9 cellular contexts compared by ENCODE assay signal in the genomic region with DNA sequence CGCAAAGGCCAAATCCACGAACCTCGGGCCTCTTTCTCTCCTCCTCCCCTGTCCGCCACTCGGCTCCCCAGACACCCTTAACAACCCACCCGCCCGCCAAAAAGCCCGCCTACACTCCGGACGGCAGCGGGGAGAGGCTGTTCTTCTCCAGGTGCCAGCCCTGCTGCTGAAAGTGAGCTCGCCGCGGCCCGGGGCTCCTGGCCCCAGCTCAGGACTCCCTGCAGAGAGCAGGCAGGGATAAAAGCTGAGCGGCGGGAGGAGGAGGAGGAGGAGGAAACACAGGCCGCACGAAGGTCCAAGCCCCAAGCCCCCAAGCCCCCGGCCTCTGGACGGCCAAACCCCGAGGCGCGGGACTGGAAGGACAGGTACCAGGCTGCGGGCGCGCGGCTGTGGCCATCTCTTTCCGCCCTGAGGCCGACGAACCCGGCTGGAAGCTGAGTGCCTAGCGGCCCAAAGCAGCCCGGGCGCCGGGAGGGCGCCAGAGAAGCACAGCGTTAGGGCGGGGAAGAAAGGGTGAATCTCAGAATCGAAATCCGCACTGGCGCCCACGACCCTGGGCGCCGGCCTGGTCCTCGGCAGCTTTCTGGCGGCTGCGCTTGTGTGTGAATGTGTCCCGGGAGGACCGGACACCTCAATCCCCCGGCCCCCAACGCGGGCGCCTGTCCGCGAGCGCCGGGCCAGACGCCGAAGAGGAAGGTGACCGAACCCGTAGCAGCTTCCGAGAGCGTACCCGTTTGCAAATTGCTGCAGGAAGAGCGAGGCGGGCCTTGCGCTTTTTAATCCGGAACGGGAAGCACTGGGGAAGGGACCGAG. TPM values are rescaled to one million over a fixed set of nuclear protein-coding genes. Genes with fewer than 3 reads are reported as not detected.
DNase-seq lines count a peak whose midpoint lies in the region; ATAC-seq, FAIRE-seq and TF ChIP-seq lines count a peak whose summit lies in the region.
"Had no signal": no experiment of that assay in that cellular context is flagged by ENCODE, and none has a peak within 500 bp of the region (broad histone marks: within the 10 kb centered on the region; RNA-seq: fewer than 3 reads in every experiment).

No MANE protein-coding gene starts in this region.

- peaks cover 60% of the 10 kb centered on the region for H3K27me3 ChIP-seq in BJ (ENCODE audit: control insufficient read depth, insufficient read depth, low read length)
- H3K27me3 ChIP-seq in IMR-90 (ENCODE audit: control insufficient read depth, insufficient read depth, low read length) = peaks cover 96% of the 10 kb centered on the region
- H3K27me3 ChIP-seq in keratinocyte (ENCODE audit: control insufficient read depth, extremely low read depth, insufficient read depth, low read length) = peaks cover 100% of the 10 kb centered on the region
- H3K27me3 ChIP-seq in stomach = peaks cover 74 to 100% (median 97%) of the 10 kb centered on the region in 3 donors

- CTCF ChIA-PET in BJ (lab: Yijun Ruan, JAX) = no interaction called here
- CTCF ChIA-PET in IMR-90 (lab: Yijun Ruan, JAX) = no interaction called here

- TF ChIP-seq POLR2A in IMR-90 (IDR thresholded peaks at IDR 0.05; ENCODE audit: low read depth, low read length) (no peak), stomach (IDR thresholded peaks at IDR 0.05) (no peak)

- H3K18ac ChIP-seq in IMR-90 (ENCODE audit: low read depth, low read length) = no peak overlapping the region

- H2AFZ ChIP-seq in IMR-90 (replicated peaks; ENCODE audit: low read length, poor library complexity) (peak overlapping the region; percentile 49), keratinocyte (ENCODE audit: control insufficient read depth, low read length) (no peak overlapping the region)

- H3K4me3 ChIP-seq in BJ (ENCODE audit: low read depth, low read length) = peak overlapping the region; percentile 4
- H3K4me3 ChIP-seq in IMR-90 (ENCODE audit: insufficient read depth, low read depth, low read length) = no peak overlapping the region
- peak overlapping the region in 2 of 3 experiments; percentile 36 to 58 for H3K4me3 ChIP-seq in keratinocyte (ENCODE audit: control insufficient read depth in 2 of 3, extremely low read depth in 1 of 3, insufficient read depth in 2 of 3, low read depth in 1 of 3, low read length in 3 of 3)
- H3K4me3 ChIP-seq in stomach = peak overlapping the region; percentile 30 to 48 (median 36)

- H3K23ac ChIP-seq in IMR-90 (ENCODE audit: low read depth, low read length) = no peak overlapping the region

- H3K4me1 ChIP-seq in IMR-90 (ENCODE audit: control insufficient read depth, insufficient read depth, low read length) (no peaks in the 10 kb centered on the region; the same call in 1 of the 2 replicates), keratinocyte (ENCODE audit: control insufficient read depth, extremely low read depth, insufficient read depth, low read length) (peaks cover 3% of the 10 kb centered on the region), stomach (peaks cover 48 to 76% (median 65%) of the 10 kb centered on the region in 4 donors)

- H2BK20ac ChIP-seq in IMR-90 (ENCODE audit: low read depth, low read length) = no peak overlapping the region

- no peak for TF ChIP-seq CTCF in BJ (IDR thresholded peaks at IDR 0.05; ENCODE audit: insufficient read depth, low read depth, low read length)
- no peak for TF ChIP-seq CTCF in IMR-90 (conservative IDR thresholded peaks at IDR 0.05; ENCODE audit: low read depth, low read length)
- TF ChIP-seq CTCF in keratinocyte (optimal IDR thresholded peaks at IDR 0.05 in 1 of 3, IDR thresholded peaks at IDR 0.05 in 1 of 3, conservative IDR thresholded peaks at IDR 0.05 in 1 of 3; ENCODE audit: extremely low read depth in 1 of 3, insufficient read depth in 2 of 3, low read length in 3 of 3) = no peak
- TF ChIP-seq CTCF in stomach (IDR thresholded peaks at IDR 0.05) = no peak

- no peak for DNase-seq in BJ (ENCODE audit: low read depth)
- DNase-seq in IMR-90 = no peak
- DNase-seq in keratinocyte (ENCODE audit: low read depth, low spot score) = no peak
- no peak for DNase-seq in stomach

- H3K79me1 ChIP-seq in IMR-90 (ENCODE audit: low read depth in 1 of 2, low read length in 2 of 2) = no peaks in the 10 kb centered on the region

- no peak overlapping the region for H4K91ac ChIP-seq in IMR-90 (ENCODE audit: insufficient read depth, low read depth, low read length)

- peak overlapping the region; percentile 68 for H2AK9ac ChIP-seq in IMR-90 (replicated peaks; ENCODE audit: low read depth, low read length, poor library complexity)

- no peak overlapping the region for H3K27ac ChIP-seq in IMR-90 (ENCODE audit: insufficient read depth, low read length)
- H3K27ac ChIP-seq in angular gyrus (ENCODE audit: low read depth, low read length) = peak overlapping the region; percentile 80
- no peak overlapping the region for H3K27ac ChIP-seq in keratinocyte (ENCODE audit: control insufficient read depth, insufficient read depth, low read length)
- H3K27ac ChIP-seq in stomach = peak overlapping the region in 4 of 5 donors; percentile 30 to 64 (median 56)

- no peak overlapping the region for H2BK5ac ChIP-seq in IMR-90 (ENCODE audit: low read depth, low read length, poor library complexity, severe bottlenecking)

- intact Hi-C loops in IMR-90 (cut with micrococcal nuclease) (no loop called here), stomach (cut with DNase I; ENCODE audit: low total_unique reads) (no loop called here)

- BruUV-seq in IMR-90 (replicated peaks; lab: Mats Ljungman, UMichigan) = no TSS peak

- ATAC-seq in IMR-90 (ENCODE audit: low read depth) (peak; percentile 45), GM21447 (IDR thresholded peaks at IDR 0.05; ENCODE audit: unreplicated experiment) (no peak), GM18907 (IDR thresholded peaks at IDR 0.05; ENCODE audit: unreplicated experiment) (no peak), HG03342 (IDR thresholded peaks at IDR 0.05; ENCODE audit: unreplicated experiment) (no peak)
- ATAC-seq: HCT116 had no signal

- no peak overlapping the region for H2AK5ac ChIP-seq in IMR-90 (ENCODE audit: low read depth, low read length)

- H3K9me1 ChIP-seq in IMR-90 (ENCODE audit: insufficient read depth, low read length) (no peaks in the 10 kb centered on the region), keratinocyte (ENCODE audit: control insufficient read depth, extremely low read depth, insufficient read depth, low read length) (no peaks in the 10 kb centered on the region)

- H4K20me1 ChIP-seq in IMR-90 (ENCODE audit: insufficient read depth, low read length) (no peaks in the 10 kb centered on the region), keratinocyte (ENCODE audit: control insufficient read depth, extremely low read depth, insufficient read depth, low read length) (no peaks in the 10 kb centered on the region)

- no peak for TF ChIP-seq RAD21 in IMR-90 (IDR thresholded peaks at IDR 0.05; ENCODE audit: low read length)

- FAIRE-seq in keratinocyte (lab: Jason Lieb, UNC) = no peak

- H3K79me2 ChIP-seq in keratinocyte (ENCODE audit: control insufficient read depth, insufficient read depth, low read length) = no peaks in the 10 kb centered on the region

- WGBS in IMR-90 (ENCODE audit: extremely low coverage in 2 of 2, insufficient read length in 1 of 2), 2 experiments = 1% methylated on average over 20 of the region's 71 CpGs; no CpG with 5 or more reads in 1 of the 2 experiments
- 3 to 6% (median 5%) methylated on average over 32 to 71 of the region's 71 CpGs for WGBS in stomach, 5 donors

- no peak overlapping the region for H3K56ac ChIP-seq in IMR-90 (ENCODE audit: extremely low read depth, insufficient read depth, low read length)

- in situ Hi-C loops in IMR-90 (cut with MboI; ENCODE audit: low sequenced_read_pairs) = no loop called here

- H3K9me3 ChIP-seq in IMR-90 (ENCODE audit: control insufficient read depth, insufficient read depth, low read length) (peaks cover 21% of the 10 kb centered on the region), keratinocyte (ENCODE audit: control insufficient read depth, low read depth, low read length) (peaks cover 11% of the 10 kb centered on the region), stomach (peaks cover 0 to 43% (median 24%) of the 10 kb centered on the region in 4 donors)

- H4K5ac ChIP-seq in IMR-90 (ENCODE audit: low read depth, low read length) = no peak overlapping the region

- H3K4ac ChIP-seq in IMR-90 (ENCODE audit: low read depth, low read length) = no peak overlapping the region

- POLR2A ChIA-PET in BJ (lab: Charles Lee) (no interaction called here), IMR-90 (lab: Charles Lee; ENCODE audit: unreplicated experiment) (no interaction called here)

- peak overlapping the region; percentile 5; the same call in 1 of the 2 replicates for H3K4me2 ChIP-seq in IMR-90 (ENCODE audit: low read depth, low read length)
- H3K4me2 ChIP-seq in keratinocyte (ENCODE audit: control insufficient read depth, extremely low read depth, insufficient read depth, low read depth, low read length) = peak overlapping the region; percentile 46

- H3K36me3 ChIP-seq in BJ (ENCODE audit: control insufficient read depth, insufficient read depth, low read length) = no peaks in the 10 kb centered on the region
- H3K36me3 ChIP-seq in IMR-90 (ENCODE audit: control insufficient read depth, insufficient read depth, low read length) = no peaks in the 10 kb centered on the region
- no peaks in the 10 kb centered on the region for H3K36me3 ChIP-seq in keratinocyte (ENCODE audit: control insufficient read depth in 2 of 2, extremely low read depth in 1 of 2, insufficient read depth in 2 of 2, low read length in 2 of 2)
- no peaks in the 10 kb centered on the region for H3K36me3 ChIP-seq in stomach

- H4K8ac ChIP-seq in IMR-90 (ENCODE audit: low read depth in 2 of 2, low read length in 2 of 2) = no peak overlapping the region

- dilution Hi-C loops in IMR-90 (cut with HindIII; ENCODE audit: low sequenced_read_pairs, unreplicated experiment) = no loop called here
- dilution Hi-C loops in keratinocyte (cut with MboI; ENCODE audit: extremely low pct_ligation_motif_present, low sequenced_read_pairs) = no loop called here

- H2BK15ac ChIP-seq in IMR-90 (ENCODE audit: low read depth, low read length) = no peak overlapping the region

- H2BK120ac ChIP-seq in IMR-90 (ENCODE audit: low read depth, low read length) = no peak overlapping the region

- H3K9ac ChIP-seq in IMR-90 (ENCODE audit: low read depth, low read length) (no peak overlapping the region), keratinocyte (ENCODE audit: control insufficient read depth, extremely low read depth, insufficient read depth, low read length) (peak overlapping the region; percentile 18)

- TF ChIP-seq EP300 in stomach (IDR thresholded peaks at IDR 0.05) = no peak

- no peak overlapping the region for H3K14ac ChIP-seq in IMR-90 (replicated peaks; ENCODE audit: low read depth, low read length)

RNA-seq across cellular contexts. Expression of gene NRN1, which starts 3.2 kb away (rescaled TPM):
- polyA plus RNA-seq in BJ (2011; rRNA removed) (1.0 and 1.1 TPM in 2 replicates), IMR-90 (2012; rRNA removed) (not detected in 2 replicates), keratinocyte (3.4 to 6.5 TPM (median 5.7 TPM) in 3 replicates), stomach (1 to 10 TPM; 3.0 to 9.8 (median 7.0) TPM)
- 0.15 and 0.33 TPM in 2 replicates for polyA minus RNA-seq in BJ (2011; rRNA and poly(A)+ RNA removed)
- total RNA-seq in IMR-90 (2012; rRNA removed) (0.28 TPM in 1 of 2 replicates, not detected in the other), stomach (1 to 10 TPM in 2 of 5 donors, under 1 TPM in 1, not detected in 2; 0.45 to 4.5 (median 4.2) TPM)
- not detected in 2 replicates for polyA plus RNA-seq in IMR-90 (2012; cell fraction: cytosol; rRNA removed)
- not detected in 2 replicates for polyA plus RNA-seq in IMR-90 (2012; cell fraction: nucleus; rRNA removed; ENCODE audit: low replicate concordance)
- polyA plus RNA-seq in keratinocyte (2011; ENCODE audit: low read depth) = 3.9 TPM
- polyA plus RNA-seq in keratinocyte (2011; cell fraction: cytosol; rRNA removed) = 4.8 and 5.0 TPM in 2 replicates
- 2.2 and 2.5 TPM in 2 replicates for polyA plus RNA-seq in keratinocyte (2011; cell fraction: nucleus; rRNA removed)
- 4.1 and 6.1 TPM in 2 replicates for polyA plus RNA-seq in keratinocyte (2012; ENCODE audit: low replicate concordance)
- 1.6 to 3.4 TPM (median 2.8 TPM) in 3 replicates for polyA minus RNA-seq in keratinocyte
- polyA minus RNA-seq in keratinocyte (2011; cell fraction: cytosol; rRNA and poly(A)+ RNA removed) = 2.5 TPM
- polyA minus RNA-seq in keratinocyte (2011; cell fraction: nucleus; rRNA and poly(A)+ RNA removed) = 0.63 and 0.85 TPM in 2 replicates

Comparison
In these comparisons a context has a peak if more than half of its experiments do, and no peak if none do; other contexts are left out.
1. H3K27ac ChIP-seq: peak in angular gyrus (single experiment) and stomach (4 of 5); none in IMR-90 (single experiment) and keratinocyte (single experiment).